20 cellular contexts compared by ENCODE assay signal in genomic region chr1:162913345-162913744, GRCh38. TPM values are rescaled to one million over a fixed set of nuclear protein-coding genes. Genes with fewer than 3 reads are reported as not detected.
"Had no signal": no experiment of that assay in that cellular context is flagged by ENCODE, and none has a peak within 500 bp of the region (broad histone marks: within the 10 kb centered on the region; RNA-seq: fewer than 3 reads in every experiment).

No MANE protein-coding gene starts in this region.

- H3K4me1 Mint-ChIP-seq: activated naive CD8-positive, alpha-beta T cell treated with anti-CD3 and anti-CD28 coated beads, Interleukin-2, amount 50 U/mL, for 24 hours; natural killer cell had no signal

- H3K4me3 Mint-ChIP-seq: activated naive CD4-positive, alpha-beta T cell treated with anti-CD3 and anti-CD28 coated beads for 36 hours; activated naive CD8-positive, alpha-beta T cell treated with anti-CD3 and anti-CD28 coated beads, Interleukin-2, amount 50 U/mL, for 24 hours; effector memory CD8-positive, alpha-beta T cell; natural killer cell had no signal

- H3K27me3 ChIP-seq: neutrophil, tibial nerve had no signal

- ATAC-seq: activated naive CD8-positive, alpha-beta T cell treated with anti-CD3 and anti-CD28 coated beads, Interleukin-2, amount 50 U/mL, for 24 hours; effector memory CD8-positive, alpha-beta T cell; natural killer cell had no signal

- H3K36me3 ChIP-seq: neutrophil, tibial nerve had no signal

- DNase-seq: activated CD4-positive, alpha-beta T cell treated with anti-CD3 and anti-CD28 coated beads for 1 hour; activated CD4-positive, alpha-beta T cell treated with anti-CD3 and anti-CD28 coated beads, Interleukin-2, amount 50 U/mL, for 4 hours; activated naive CD4-positive, alpha-beta T cell treated with anti-CD3 and anti-CD28 coated beads for 36 hours; activated naive CD8-positive, alpha-beta T cell treated with anti-CD3 and anti-CD28 coated beads, Interleukin-2, amount 50 U/mL, for 24 hours; aorta; dermis blood vessel endothelial cell; effector memory CD8-positive, alpha-beta T cell; hippocampal formation; kidney glomerular epithelial cell; mesendoderm; natural killer cell; stimulated activated CD4-positive, alpha-beta T cell treated with anti-CD3 and anti-CD28 coated beads, Interleukin-4, amount 100 ng/mL, for 24 hours; stimulated activated naive CD4-positive, alpha-beta T cell; substantia nigra had no signal

- H3K27ac Mint-ChIP-seq: activated naive CD4-positive, alpha-beta T cell treated with anti-CD3 and anti-CD28 coated beads for 36 hours; activated naive CD8-positive, alpha-beta T cell treated with anti-CD3 and anti-CD28 coated beads, Interleukin-2, amount 50 U/mL, for 24 hours; activated T-helper 2 cell treated with anti-CD3 and anti-CD28 coated beads, Interferon-gamma antibody, Interleukin-2, Interleukin-4, amounts not matched to agents 10 μg/mL and 5 μg/mL and 100 μg/mL, durations not matched to agents 14 hours and 24 hours and 36 hours; effector memory CD8-positive, alpha-beta T cell; natural killer cell had no signal

- H3K27ac ChIP-seq: neutrophil, tibial nerve had no signal

- H3K4me1 ChIP-seq: tibial nerve had no signal

- H3K4me3 ChIP-seq: tibial nerve had no signal

- H3K9me3 ChIP-seq: neutrophil had no signal

RNA-seq across cellular contexts. Expression of gene CCDC190, which starts 52.4 kb away (rescaled TPM):
- total RNA-seq: activated naive CD4-positive, alpha-beta T cell treated with anti-CD3 and anti-CD28 coated beads for 36 hours; activated T-helper 2 cell treated with anti-CD3 and anti-CD28 coated beads, Interferon-gamma antibody, Interleukin-2, Interleukin-4, amounts not matched to agents 10 μg/mL and 5 μg/mL and 100 μg/mL, durations not matched to agents 14 hours and 24 hours and 36 hours; dermis blood vessel endothelial cell; epithelial cell of proximal tubule; liver; natural killer cell; T-helper 1 cell treated with Interleukin-12 subunit alpha and Interleukin-12 subunit beta and Interleukin-4 antibody, amounts not matched to agents 30 ng/mL and 1 ng/mL, for 36 hours had no signal
- polyA plus RNA-seq: liver had no signal
